In the genomic region with DNA sequence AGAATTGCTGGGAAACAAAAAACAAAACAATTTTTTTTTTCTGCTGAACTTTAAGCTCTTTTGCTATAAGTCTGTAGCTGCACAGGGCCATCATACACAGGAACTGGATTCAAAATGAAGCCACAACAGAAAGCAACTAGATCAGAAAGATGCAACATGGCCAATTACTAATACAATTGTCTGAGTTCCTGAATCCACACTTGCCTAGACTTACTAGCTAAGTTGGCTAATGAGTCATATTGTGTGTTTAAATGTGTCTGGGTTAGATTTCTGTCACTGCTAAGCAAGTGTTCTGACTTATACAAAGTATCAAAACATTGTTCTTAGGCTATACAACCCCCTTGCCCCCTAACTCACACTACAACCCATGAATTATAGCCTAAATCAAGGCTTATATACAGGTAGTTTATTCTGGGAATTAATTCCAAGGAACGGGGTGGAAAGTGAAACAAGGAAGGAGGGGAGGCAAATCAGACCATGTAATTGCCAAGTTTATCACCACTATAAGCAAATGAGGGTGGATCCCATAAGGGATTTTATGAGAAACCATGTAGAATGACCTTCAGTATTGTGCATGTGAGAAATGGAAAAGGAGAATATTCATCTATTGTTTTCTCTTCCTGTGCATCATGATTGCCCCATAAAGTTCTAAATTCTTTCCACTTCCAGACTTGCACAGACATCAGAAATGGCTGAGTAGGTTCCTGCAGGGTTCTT, we compare ENCODE assay signal across 31 cellular contexts.
"Had no signal": no experiment of that assay in that cellular context is flagged by ENCODE, and none has a peak within 500 bp of the region (broad histone marks: within the 10 kb centered on the region; RNA-seq: fewer than 3 reads in every experiment).

No MANE protein-coding gene starts in this region.

- H3K4me3 Mint-ChIP-seq: activated CD4-positive, alpha-beta T cell treated with anti-CD3 and anti-CD28 coated beads, Interleukin-2, amount 10 ng/mL, durations not matched to agents 24 days and 14 days; activated CD8-positive, alpha-beta T cell treated with anti-CD3 and anti-CD28 coated beads for 36 hours; activated naive CD4-positive, alpha-beta T cell treated with anti-CD3 and anti-CD28 coated beads, Interleukin-2, amount 50 U/mL, for 24 hours; activated T-cell treated with anti-CD3 and anti-CD28 coated beads, Interleukin-2, amount 50 U/mL, for 72 hours; activated T-helper 17 cell treated with anti-CD3 and anti-CD28 coated beads, Interleukin-2, amount 50 U/mL, for 72 hours; brain; T-helper 1 cell treated with Interleukin-12 subunit alpha and Interleukin-12 subunit beta and Interleukin-4 antibody, amounts not matched to agents 30 μg/mL and 1 μg/mL, for 36 hours; T-helper 2 cell treated with Interferon-gamma antibody and Interleukin-4, amounts not matched to agents 5 μg/mL and 100 μg/mL, for 36 hours had no signal

- H3K4me3 ChIP-seq: adrenal gland, MG63, SJSA1 had no signal

- H3K36me3 ChIP-seq: adrenal gland, MG63, SJSA1 had no signal

- H3K9ac ChIP-seq: SK-N-SH had no signal

- ATAC-seq: activated CD8-positive, alpha-beta T cell treated with anti-CD3 and anti-CD28 coated beads for 36 hours; activated T-cell treated with anti-CD3 and anti-CD28 coated beads, Interleukin-2, amount 50 U/mL, for 72 hours; activated T-helper 17 cell treated with anti-CD3 and anti-CD28 coated beads, Interleukin-2, amount 50 U/mL, for 72 hours; Panc1 had no signal

- H3K27ac Mint-ChIP-seq: activated CD4-positive, alpha-beta T cell treated with anti-CD3 and anti-CD28 coated beads, Interleukin-2, amount 10 ng/mL, durations not matched to agents 24 days and 14 days; activated CD8-positive, alpha-beta T cell treated with anti-CD3 and anti-CD28 coated beads for 36 hours; activated naive CD4-positive, alpha-beta T cell treated with anti-CD3 and anti-CD28 coated beads, Interleukin-2, amount 50 U/mL, for 24 hours; activated T-cell treated with anti-CD3 and anti-CD28 coated beads, Interleukin-2, amount 50 U/mL, for 72 hours; activated T-helper 17 cell treated with anti-CD3 and anti-CD28 coated beads, Interleukin-2, amount 50 U/mL, for 72 hours; brain; T-helper 1 cell treated with Interleukin-12 subunit alpha and Interleukin-12 subunit beta and Interleukin-4 antibody, amounts not matched to agents 30 μg/mL and 1 μg/mL, for 36 hours; T-helper 2 cell treated with Interferon-gamma antibody and Interleukin-4, amounts not matched to agents 5 μg/mL and 100 μg/mL, for 36 hours had no signal

- DNase-seq: activated CD4-positive, alpha-beta T cell treated with anti-CD3 and anti-CD28 coated beads, Interleukin-2, amount 10 ng/mL, durations not matched to agents 24 days and 14 days; activated CD4-positive, alpha-beta T cell treated with anti-CD3 and anti-CD28 coated beads, Interleukin-2, amount 50 U/mL, for 4 hours; activated CD8-positive, alpha-beta T cell treated with anti-CD3 and anti-CD28 coated beads for 36 hours; activated gamma-delta T cell; activated naive CD4-positive, alpha-beta T cell treated with Interleukin-2 at 50 U/mL for 16 hours; activated T-cell treated with anti-CD3 and anti-CD28 coated beads, Interleukin-2, amount 50 U/mL, for 1 hour; activated T-cell treated with anti-CD3 and anti-CD28 coated beads, Interleukin-2, amount 50 U/mL, for 72 hours; adrenal gland; anterior cingulate cortex; central memory CD4-positive, alpha-beta T cell; Kasumi-1; KG1; MG63; NCI-H1105 treated with DMSO at 0.1 percent for 48 hours; NCI-H1436; NCI-H1694; NCI-H1930; NCI-H2081 treated with DMSO at 0.1 percent for 48 hours; NCI-H226; NCI-H446 treated with DMSO at 0.1 percent for 48 hours; NCI-H524; NCI-H69; SHP77 treated with DMSO at 0.1 percent for 48 hours; SK-N-SH had no signal

- H3K4me2 ChIP-seq: SK-N-SH had no signal

- H3K4me1 Mint-ChIP-seq: activated CD4-positive, alpha-beta T cell treated with anti-CD3 and anti-CD28 coated beads, Interleukin-2, amount 10 ng/mL, durations not matched to agents 24 days and 14 days; activated naive CD4-positive, alpha-beta T cell treated with anti-CD3 and anti-CD28 coated beads, Interleukin-2, amount 50 U/mL, for 24 hours; activated T-helper 17 cell treated with anti-CD3 and anti-CD28 coated beads, Interleukin-2, amount 50 U/mL, for 72 hours; brain had no signal

- H3K9me3 ChIP-seq: adrenal gland, MG63, SK-N-SH had no signal

- H3K27me3 Mint-ChIP-seq: activated CD4-positive, alpha-beta T cell treated with anti-CD3 and anti-CD28 coated beads, Interleukin-2, amount 10 ng/mL, durations not matched to agents 24 days and 14 days; activated CD8-positive, alpha-beta T cell treated with anti-CD3 and anti-CD28 coated beads for 36 hours; activated naive CD4-positive, alpha-beta T cell treated with anti-CD3 and anti-CD28 coated beads, Interleukin-2, amount 50 U/mL, for 24 hours; activated T-helper 17 cell treated with anti-CD3 and anti-CD28 coated beads, Interleukin-2, amount 50 U/mL, for 72 hours; brain had no signal

- H3K27ac ChIP-seq: adrenal gland, SJSA1 had no signal

- H3K27me3 ChIP-seq: adrenal gland, MG63, SJSA1 had no signal

- H3K36me3 Mint-ChIP-seq: activated naive CD4-positive, alpha-beta T cell treated with anti-CD3 and anti-CD28 coated beads, Interleukin-2, amount 50 U/mL, for 24 hours; brain had no signal

- H3K4me1 ChIP-seq: adrenal gland, SJSA1 had no signal
